ENCODE assay signal across 7 cellular contexts in genomic region chr4:133161570-133161969, GRCh38. TPM values are rescaled to one million over a fixed set of nuclear protein-coding genes. Genes with fewer than 3 reads are reported as not detected.
"Had no signal": no experiment of that assay in that cellular context is flagged by ENCODE, and none has a peak within 500 bp of the region (broad histone marks: within the 10 kb centered on the region; RNA-seq: fewer than 3 reads in every experiment).

No MANE protein-coding gene starts in this region.

- H3K36me3 Mint-ChIP-seq: IgD-negative memory B cell had no signal

- H3K4me1 Mint-ChIP-seq: IgD-negative memory B cell had no signal

- H3K4me3 Mint-ChIP-seq: GM23338, H9, IgD-negative memory B cell had no signal

- DNase-seq: H9, HCEC 1CT had no signal

- ATAC-seq: GM23338, HepG2 had no signal

- H3K4me3 ChIP-seq: GM23338 had no signal

- H3K27ac ChIP-seq: HL-60 had no signal

- H3K27ac Mint-ChIP-seq: GM23338, H9, IgD-negative memory B cell had no signal

- H3K9me3 Mint-ChIP-seq: GM23338, H9, IgD-negative memory B cell had no signal

- H2AFZ ChIP-seq: GM23338 had no signal

- H3K4me2 ChIP-seq: GM23338 had no signal

- H3K27me3 Mint-ChIP-seq: IgD-negative memory B cell had no signal

RNA-seq across cellular contexts. Expression of gene PCDH10, which starts 12.5 kb away (rescaled TPM):
- total RNA-seq: HepG2, HT1080 had no signal
- polyA plus RNA-seq: HepG2, IgD-negative memory B cell had no signal
